In the genomic region with DNA sequence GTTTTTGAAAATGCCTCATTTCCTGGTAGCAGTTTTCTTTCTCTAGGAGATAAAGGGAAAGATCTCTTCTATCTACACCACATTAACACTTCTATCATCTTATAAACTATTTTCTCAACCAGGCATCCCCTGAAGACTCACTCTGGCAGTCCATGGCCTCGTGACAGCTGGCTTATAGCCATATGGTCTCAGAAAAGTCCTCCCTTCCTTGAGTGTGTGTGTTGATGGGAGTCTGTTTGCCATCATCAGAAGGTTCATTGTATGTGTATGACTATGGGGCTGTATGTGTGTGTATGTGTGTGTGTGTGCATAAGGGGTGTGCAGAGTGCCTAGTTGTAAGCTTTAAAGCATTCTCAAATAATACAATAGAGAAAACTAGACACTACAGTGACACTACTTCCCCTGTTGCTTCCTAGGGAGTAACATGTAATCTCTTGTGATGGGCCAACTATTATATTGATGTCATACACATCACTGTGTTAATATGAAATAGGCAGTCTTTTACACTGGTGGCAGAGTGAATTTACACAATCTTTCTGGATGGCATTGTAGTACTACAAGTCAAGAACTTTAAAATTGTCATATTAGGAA, we compare ENCODE assay signal across 12 cellular contexts.
A peak's percentile ranks its signal among the peaks of the same experiment; 100 is the strongest.
DNase-seq lines count a peak whose midpoint lies in the region; ATAC-seq, FAIRE-seq and TF ChIP-seq lines count a peak whose summit lies in the region.
"Had no signal": no experiment of that assay in that cellular context is flagged by ENCODE, and none has a peak within 500 bp of the region (broad histone marks: within the 10 kb centered on the region; RNA-seq: fewer than 3 reads in every experiment).

No MANE protein-coding gene starts in this region.

- no peaks in the 10 kb centered on the region for H3K36me3 ChIP-seq in HAP-1 (replicated peaks)
- H3K36me3 ChIP-seq: BLaER1 had no signal

- no peak for FAIRE-seq in A549 (lab: Jason Lieb, UNC)
- FAIRE-seq: small intestine had no signal

- no peak for TF ChIP-seq POLR2A in A549 (IDR thresholded peaks at IDR 0.05; ENCODE audit: low read length)

- 18% methylated on average over 1 of the region's 1 CpG for WGBS in A549 (ENCODE audit: missing lambda C conversion rate)

- H3K9me3 ChIP-seq in A549 (no peaks in the 10 kb centered on the region), HAP-1 (no peaks in the 10 kb centered on the region)
- H3K9me3 ChIP-seq: BLaER1 had no signal

- peak; percentile 73 for ATAC-seq in A549
- no peak for ATAC-seq in HG03280 (IDR thresholded peaks at IDR 0.05; ENCODE audit: unreplicated experiment)
- ATAC-seq: WTC11 had no signal

- peak; percentile 31 to 56 for DNase-seq in A549 (ENCODE audit: low read depth in 1 of 2, low spot score in 1 of 2)
- DNase-seq in NCI-H2029 (lab: John Stamatoyannopoulos, UW), result peak; percentile 41
- DNase-seq in dermis blood vessel endothelial cell, result peak; percentile 66
- DNase-seq in lung microvascular endothelial cell (ENCODE audit: low read depth in 2 of 2), result peak; percentile 72 to 76
- no peak for DNase-seq in NCI-H1105 (lab: John Stamatoyannopoulos, UW)
- no peak for DNase-seq in HAP-1 (ENCODE audit: low spot score in 2 of 2)
- no peak for DNase-seq in C1 segment of cervical spinal cord (lab: John Stamatoyannopoulos, UW)
- DNase-seq: activated effector memory CD4-positive, alpha-beta T cell treated with Interleukin-2 at 50 U/mL for 16 hours; small intestine had no signal

- peaks cover 49% of the 10 kb centered on the region for H3K4me1 ChIP-seq in A549
- peaks cover 4% of the 10 kb centered on the region for H3K4me1 ChIP-seq in HAP-1

- in situ Hi-C loops in HAP-1 (cut with MboI; ENCODE audit: low sequenced_read_pairs), result no loop called here

- POLR2A ChIA-PET in A549 (lab: Yijun Ruan, JAX), result interaction anchor here (0.5 to 1.4 kb wide), 3 partner anchors 57 to 312 kb away, joined by 3 to 4 read pairs (median 3); no protein-coding TSS in a partner anchor

- H3K4me3 ChIP-seq in A549 (peak overlapping the region; percentile 17; the same call in 1 of the 3 replicates), HAP-1 (no peak overlapping the region)
- H3K4me3 ChIP-seq: BLaER1 had no signal

- no peak for TF ChIP-seq RAD21 in A549 (conservative IDR thresholded peaks at IDR 0.05 in 1 of 2, IDR thresholded peaks at IDR 0.05 in 1 of 2)

- H3K27me3 ChIP-seq in HAP-1 (ENCODE audit: low read depth), result no peaks in the 10 kb centered on the region
- H3K27me3 ChIP-seq: BLaER1 had no signal

- no peak for TF ChIP-seq EP300 in A549 (IDR thresholded peaks at IDR 0.05)

- no peak for TF ChIP-seq CTCF in A549 (IDR thresholded peaks at IDR 0.05)

- CTCF ChIA-PET in A549 (lab: Yijun Ruan, JAX), result no interaction called here

- peak overlapping the region; percentile 74 for H3K4me2 ChIP-seq in A549
- H3K4me2 ChIP-seq: BLaER1 had no signal

- H3K27ac ChIP-seq in A549, result peak overlapping the region; percentile 82 to 84
- H3K27ac ChIP-seq: BLaER1 had no signal

TF ChIP-seq in A549, 52 proteins besides CTCF, POLR2A, EP300 and RAD21:
- TF ChIP-seq, protein P1, sequence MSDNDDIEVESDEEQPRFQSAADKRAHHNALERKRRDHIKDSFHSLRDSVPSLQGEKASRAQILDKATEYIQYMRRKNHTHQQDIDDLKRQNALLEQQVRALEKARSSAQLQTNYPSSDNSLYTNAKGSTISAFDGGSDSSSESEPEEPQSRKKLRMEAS (IDR thresholded peaks at IDR 0.05), result peak; percentile 47; the same call in 1 of the 2 replicates
- no peak for TF ChIP-seq BHLHE40 (IDR thresholded peaks at IDR 0.05; ENCODE audit: low read depth, low read length)
- no peak for TF ChIP-seq RARB (CRISPR knock-in tag; IDR thresholded peaks at IDR 0.05)
- no peak for TF ChIP-seq HOXB13 (CRISPR knock-in tag; IDR thresholded peaks at IDR 0.05; ENCODE audit: low read depth)
- TF ChIP-seq ZSCAN20 (CRISPR knock-in tag; IDR thresholded peaks at IDR 0.05), result peak; percentile 39; the same call in 1 of the 2 replicates
- TF ChIP-seq ZC3H11A (IDR thresholded peaks at IDR 0.05), result no peak
- no peak for TF ChIP-seq HEYL (CRISPR knock-in tag; IDR thresholded peaks at IDR 0.05)
- TF ChIP-seq HOXB5 (CRISPR knock-in tag; IDR thresholded peaks at IDR 0.05), result no peak
- TF ChIP-seq, protein P2, sequence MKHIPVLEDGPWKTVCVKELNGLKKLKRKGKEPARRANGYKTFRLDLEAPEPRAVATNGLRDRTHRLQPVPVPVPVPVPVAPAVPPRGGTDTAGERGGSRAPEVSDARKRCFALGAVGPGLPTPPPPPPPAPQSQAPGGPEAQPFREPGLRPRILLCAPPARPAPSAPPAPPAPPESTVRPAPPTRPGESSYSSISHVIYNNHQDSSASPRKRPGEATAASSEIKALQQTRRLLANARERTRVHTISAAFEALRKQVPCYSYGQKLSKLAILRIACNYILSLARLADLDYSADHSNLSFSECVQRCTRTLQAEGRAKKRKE (CRISPR knock-in tag; IDR thresholded peaks at IDR 0.05; ENCODE audit: low read depth), result no peak; the same call in 1 of the 2 replicates
- no peak for TF ChIP-seq RFX5 (IDR thresholded peaks at IDR 0.05)
- TF ChIP-seq RNF2 (IDR thresholded peaks at IDR 0.05; ENCODE audit: borderline replicate concordance, low read depth), result no peak

Comparison
In these comparisons a context has a peak if more than half of its experiments do, and no peak if none do; other contexts are left out.
1. DNase-seq: peak in A549 (2 of 2), NCI-H2029 (single experiment), dermis blood vessel endothelial cell (single experiment) and lung microvascular endothelial cell (2 of 2); none in NCI-H1105 (single experiment), HAP-1 (0 of 2) and C1 segment of cervical spinal cord (0 of 14).